1 cellular context compared by ENCODE assay signal in genomic region chr14:24678801-24679247, GRCh38.
TF ChIP-seq lines count a peak whose summit lies in the region.

No MANE protein-coding gene starts in this region.

TF ChIP-seq in HepG2, 621 proteins besides CTCF, POLR2A, EP300 and RAD21 (continued from another document and continues in another):
- TF ChIP-seq, protein P1, sequence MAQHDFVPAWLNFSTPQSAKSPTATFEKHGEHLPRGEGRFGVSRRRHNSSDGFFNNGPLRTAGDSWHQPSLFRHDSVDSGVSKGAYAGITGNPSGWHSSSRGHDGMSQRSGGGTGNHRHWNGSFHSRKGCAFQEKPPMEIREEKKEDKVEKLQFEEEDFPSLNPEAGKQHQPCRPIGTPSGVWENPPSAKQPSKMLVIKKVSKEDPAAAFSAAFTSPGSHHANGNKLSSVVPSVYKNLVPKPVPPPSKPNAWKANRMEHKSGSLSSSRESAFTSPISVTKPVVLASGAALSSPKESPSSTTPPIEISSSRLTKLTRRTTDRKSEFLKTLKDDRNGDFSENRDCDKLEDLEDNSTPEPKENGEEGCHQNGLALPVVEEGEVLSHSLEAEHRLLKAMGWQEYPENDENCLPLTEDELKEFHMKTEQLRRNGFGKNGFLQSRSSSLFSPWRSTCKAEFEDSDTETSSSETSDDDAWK (CRISPR knock-in tag; IDR thresholded peaks at IDR 0.05): no peak
- no peak for TF ChIP-seq CHCHD3 (CRISPR knock-in tag; IDR thresholded peaks at IDR 0.05)
- no peak for TF ChIP-seq NFE2 (CRISPR knock-in tag; IDR thresholded peaks at IDR 0.05)
- TF ChIP-seq PAX8 (CRISPR knock-in tag; IDR thresholded peaks at IDR 0.05; ENCODE audit: borderline replicate concordance): no peak
- no peak for TF ChIP-seq ZZZ3 (CRISPR knock-in tag; IDR thresholded peaks at IDR 0.05; ENCODE audit: borderline replicate concordance)
- no peak for TF ChIP-seq ZNF383 (CRISPR knock-in tag; IDR thresholded peaks at IDR 0.05; ENCODE audit: borderline replicate concordance)
- TF ChIP-seq SIX4 (CRISPR knock-in tag; IDR thresholded peaks at IDR 0.05): no peak
- TF ChIP-seq RFXANK (CRISPR knock-in tag; IDR thresholded peaks at IDR 0.05): 0 out of 2 replicates have a peak, but pooled peaks have one; percentile 34
- TF ChIP-seq ELK4 (CRISPR knock-in tag; IDR thresholded peaks at IDR 0.05; ENCODE audit: borderline replicate concordance): no peak
- no peak for TF ChIP-seq ADNP (CRISPR knock-in tag; IDR thresholded peaks at IDR 0.05)
- no peak for TF ChIP-seq ARNTL (CRISPR knock-in tag; IDR thresholded peaks at IDR 0.05)
- TF ChIP-seq ZIK1 (CRISPR knock-in tag; IDR thresholded peaks at IDR 0.05; ENCODE audit: borderline replicate concordance, low read depth): no peak
- TF ChIP-seq KMT2B (CRISPR knock-in tag; IDR thresholded peaks at IDR 0.05): peak; percentile 62; the same call in 1 of the 2 replicates
- peak; percentile 60; the same call in 1 of the 2 replicates for TF ChIP-seq ZNF44 (CRISPR knock-in tag; IDR thresholded peaks at IDR 0.05)
- peak; percentile 76; the same call in 1 of the 2 replicates for TF ChIP-seq MIER3 (CRISPR knock-in tag; IDR thresholded peaks at IDR 0.05; ENCODE audit: borderline replicate concordance)
- TF ChIP-seq SAP130 (CRISPR knock-in tag; IDR thresholded peaks at IDR 0.05; ENCODE audit: low read depth): peak; percentile 57; the same call in 1 of the 2 replicates
- no peak for TF ChIP-seq MXI1 (IDR thresholded peaks at IDR 0.05; ENCODE audit: borderline replicate concordance, low read depth, low read length)
- no peak for TF ChIP-seq ZNF10 (CRISPR knock-in tag; IDR thresholded peaks at IDR 0.05; ENCODE audit: borderline replicate concordance, low read depth)
- TF ChIP-seq ZNF850 (CRISPR knock-in tag; conservative IDR thresholded peaks at IDR 0.05): no peak
- no peak for TF ChIP-seq ZNF451 (CRISPR knock-in tag; IDR thresholded peaks at IDR 0.05)
- TF ChIP-seq, protein P2, sequence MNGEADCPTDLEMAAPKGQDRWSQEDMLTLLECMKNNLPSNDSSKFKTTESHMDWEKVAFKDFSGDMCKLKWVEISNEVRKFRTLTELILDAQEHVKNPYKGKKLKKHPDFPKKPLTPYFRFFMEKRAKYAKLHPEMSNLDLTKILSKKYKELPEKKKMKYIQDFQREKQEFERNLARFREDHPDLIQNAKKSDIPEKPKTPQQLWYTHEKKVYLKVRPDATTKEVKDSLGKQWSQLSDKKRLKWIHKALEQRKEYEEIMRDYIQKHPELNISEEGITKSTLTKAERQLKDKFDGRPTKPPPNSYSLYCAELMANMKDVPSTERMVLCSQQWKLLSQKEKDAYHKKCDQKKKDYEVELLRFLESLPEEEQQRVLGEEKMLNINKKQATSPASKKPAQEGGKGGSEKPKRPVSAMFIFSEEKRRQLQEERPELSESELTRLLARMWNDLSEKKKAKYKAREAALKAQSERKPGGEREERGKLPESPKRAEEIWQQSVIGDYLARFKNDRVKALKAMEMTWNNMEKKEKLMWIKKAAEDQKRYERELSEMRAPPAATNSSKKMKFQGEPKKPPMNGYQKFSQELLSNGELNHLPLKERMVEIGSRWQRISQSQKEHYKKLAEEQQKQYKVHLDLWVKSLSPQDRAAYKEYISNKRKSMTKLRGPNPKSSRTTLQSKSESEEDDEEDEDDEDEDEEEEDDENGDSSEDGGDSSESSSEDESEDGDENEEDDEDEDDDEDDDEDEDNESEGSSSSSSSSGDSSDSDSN (CRISPR knock-in tag; IDR thresholded peaks at IDR 0.05): 0 out of 2 replicates have a peak, but pooled peaks have one; percentile 10
- TF ChIP-seq ZNF777 (CRISPR knock-in tag; IDR thresholded peaks at IDR 0.05): peak; percentile 27; the same call in 1 of the 2 replicates
- no peak for TF ChIP-seq ATRX (CRISPR knock-in tag; IDR thresholded peaks at IDR 0.05; ENCODE audit: borderline replicate concordance)
- TF ChIP-seq, protein P3, sequence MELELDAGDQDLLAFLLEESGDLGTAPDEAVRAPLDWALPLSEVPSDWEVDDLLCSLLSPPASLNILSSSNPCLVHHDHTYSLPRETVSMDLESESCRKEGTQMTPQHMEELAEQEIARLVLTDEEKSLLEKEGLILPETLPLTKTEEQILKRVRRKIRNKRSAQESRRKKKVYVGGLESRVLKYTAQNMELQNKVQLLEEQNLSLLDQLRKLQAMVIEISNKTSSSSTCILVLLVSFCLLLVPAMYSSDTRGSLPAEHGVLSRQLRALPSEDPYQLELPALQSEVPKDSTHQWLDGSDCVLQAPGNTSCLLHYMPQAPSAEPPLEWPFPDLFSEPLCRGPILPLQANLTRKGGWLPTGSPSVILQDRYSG (CRISPR knock-in tag; IDR thresholded peaks at IDR 0.05): no peak
- TF ChIP-seq CEBPB (IDR thresholded peaks at IDR 0.05; ENCODE audit: borderline replicate concordance, low read depth, low read length): no peak
- no peak for TF ChIP-seq ZNF282 (IDR thresholded peaks at IDR 0.05; ENCODE audit: partially characterized antibody)
- TF ChIP-seq RBFOX2 (IDR thresholded peaks at IDR 0.05; ENCODE audit: low read depth, low read length): no peak
- TF ChIP-seq ZNF142 (CRISPR knock-in tag; IDR thresholded peaks at IDR 0.05): no peak
- peak; percentile 90; the same call in 1 of the 2 replicates for TF ChIP-seq ZNF614 (CRISPR knock-in tag; IDR thresholded peaks at IDR 0.05; ENCODE audit: borderline replicate concordance)
- no peak for TF ChIP-seq NFRKB (IDR thresholded peaks at IDR 0.05)
- no peak for TF ChIP-seq ZFP36L2 (CRISPR knock-in tag; IDR thresholded peaks at IDR 0.05)
- no peak for TF ChIP-seq ZNF558 (CRISPR knock-in tag; IDR thresholded peaks at IDR 0.05; ENCODE audit: borderline replicate concordance)
- TF ChIP-seq ETS1 (CRISPR knock-in tag; IDR thresholded peaks at IDR 0.05): no peak
- TF ChIP-seq, protein P4, sequence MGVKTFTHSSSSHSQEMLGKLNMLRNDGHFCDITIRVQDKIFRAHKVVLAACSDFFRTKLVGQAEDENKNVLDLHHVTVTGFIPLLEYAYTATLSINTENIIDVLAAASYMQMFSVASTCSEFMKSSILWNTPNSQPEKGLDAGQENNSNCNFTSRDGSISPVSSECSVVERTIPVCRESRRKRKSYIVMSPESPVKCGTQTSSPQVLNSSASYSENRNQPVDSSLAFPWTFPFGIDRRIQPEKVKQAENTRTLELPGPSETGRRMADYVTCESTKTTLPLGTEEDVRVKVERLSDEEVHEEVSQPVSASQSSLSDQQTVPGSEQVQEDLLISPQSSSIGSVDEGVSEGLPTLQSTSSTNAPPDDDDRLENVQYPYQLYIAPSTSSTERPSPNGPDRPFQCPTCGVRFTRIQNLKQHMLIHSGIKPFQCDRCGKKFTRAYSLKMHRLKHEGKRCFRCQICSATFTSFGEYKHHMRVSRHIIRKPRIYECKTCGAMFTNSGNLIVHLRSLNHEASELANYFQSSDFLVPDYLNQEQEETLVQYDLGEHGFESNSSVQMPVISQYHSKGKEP (CRISPR knock-in tag; IDR thresholded peaks at IDR 0.05): no peak
- TF ChIP-seq MED8 (CRISPR knock-in tag; IDR thresholded peaks at IDR 0.05; ENCODE audit: insufficient replicate concordance): no peak
- TF ChIP-seq NPAS2 (CRISPR knock-in tag; IDR thresholded peaks at IDR 0.05; ENCODE audit: borderline replicate concordance): no peak
- TF ChIP-seq ZNF557 (CRISPR knock-in tag; IDR thresholded peaks at IDR 0.05): no peak; the same call in 1 of the 2 replicates
- no peak for TF ChIP-seq CAMTA2 (CRISPR knock-in tag; IDR thresholded peaks at IDR 0.05; ENCODE audit: borderline replicate concordance)
- TF ChIP-seq ZMYM4 (CRISPR knock-in tag; IDR thresholded peaks at IDR 0.05): peak; percentile 77
- TF ChIP-seq ZBTB3 (CRISPR knock-in tag; IDR thresholded peaks at IDR 0.05; ENCODE audit: borderline replicate concordance, low read depth): no peak
- TF ChIP-seq, protein P5, sequence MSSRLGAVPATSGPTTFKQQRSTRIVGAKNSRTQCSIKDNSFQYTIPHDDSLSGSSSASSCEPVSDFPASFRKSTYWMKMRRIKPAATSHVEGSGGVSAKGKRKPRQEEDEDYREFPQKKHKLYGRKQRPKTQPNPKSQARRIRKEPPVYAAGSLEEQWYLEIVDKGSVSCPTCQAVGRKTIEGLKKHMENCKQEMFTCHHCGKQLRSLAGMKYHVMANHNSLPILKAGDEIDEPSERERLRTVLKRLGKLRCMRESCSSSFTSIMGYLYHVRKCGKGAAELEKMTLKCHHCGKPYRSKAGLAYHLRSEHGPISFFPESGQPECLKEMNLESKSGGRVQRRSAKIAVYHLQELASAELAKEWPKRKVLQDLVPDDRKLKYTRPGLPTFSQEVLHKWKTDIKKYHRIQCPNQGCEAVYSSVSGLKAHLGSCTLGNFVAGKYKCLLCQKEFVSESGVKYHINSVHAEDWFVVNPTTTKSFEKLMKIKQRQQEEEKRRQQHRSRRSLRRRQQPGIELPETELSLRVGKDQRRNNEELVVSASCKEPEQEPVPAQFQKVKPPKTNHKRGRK (CRISPR knock-in tag; IDR thresholded peaks at IDR 0.05): no peak
- TF ChIP-seq, protein P6, sequence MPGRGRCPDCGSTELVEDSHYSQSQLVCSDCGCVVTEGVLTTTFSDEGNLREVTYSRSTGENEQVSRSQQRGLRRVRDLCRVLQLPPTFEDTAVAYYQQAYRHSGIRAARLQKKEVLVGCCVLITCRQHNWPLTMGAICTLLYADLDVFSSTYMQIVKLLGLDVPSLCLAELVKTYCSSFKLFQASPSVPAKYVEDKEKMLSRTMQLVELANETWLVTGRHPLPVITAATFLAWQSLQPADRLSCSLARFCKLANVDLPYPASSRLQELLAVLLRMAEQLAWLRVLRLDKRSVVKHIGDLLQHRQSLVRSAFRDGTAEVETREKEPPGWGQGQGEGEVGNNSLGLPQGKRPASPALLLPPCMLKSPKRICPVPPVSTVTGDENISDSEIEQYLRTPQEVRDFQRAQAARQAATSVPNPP (CRISPR knock-in tag; IDR thresholded peaks at IDR 0.05): no peak
- TF ChIP-seq PITX1 (CRISPR knock-in tag; IDR thresholded peaks at IDR 0.05): no peak; the same call in 1 of the 2 replicates
- peak; percentile 51; the same call in 1 of the 2 replicates for TF ChIP-seq ARNT2 (CRISPR knock-in tag; IDR thresholded peaks at IDR 0.05; ENCODE audit: low read depth)
- no peak for TF ChIP-seq PHB2 (IDR thresholded peaks at IDR 0.05; ENCODE audit: partially characterized antibody)
- TF ChIP-seq RELA (CRISPR knock-in tag; IDR thresholded peaks at IDR 0.05): no peak
- TF ChIP-seq, protein P7, sequence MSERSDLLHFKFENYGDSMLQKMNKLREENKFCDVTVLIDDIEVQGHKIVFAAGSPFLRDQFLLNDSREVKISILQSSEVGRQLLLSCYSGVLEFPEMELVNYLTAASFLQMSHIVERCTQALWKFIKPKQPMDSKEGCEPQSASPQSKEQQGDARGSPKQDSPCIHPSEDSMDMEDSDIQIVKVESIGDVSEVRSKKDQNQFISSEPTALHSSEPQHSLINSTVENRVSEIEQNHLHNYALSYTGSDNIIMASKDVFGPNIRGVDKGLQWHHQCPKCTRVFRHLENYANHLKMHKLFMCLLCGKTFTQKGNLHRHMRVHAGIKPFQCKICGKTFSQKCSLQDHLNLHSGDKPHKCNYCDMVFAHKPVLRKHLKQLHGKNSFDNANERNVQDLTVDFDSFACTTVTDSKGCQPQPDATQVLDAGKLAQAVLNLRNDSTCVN (CRISPR knock-in tag; IDR thresholded peaks at IDR 0.05; ENCODE audit: borderline replicate concordance): no peak; the same call in 1 of the 2 replicates
- TF ChIP-seq EED (CRISPR knock-in tag; IDR thresholded peaks at IDR 0.05): no peak
- TF ChIP-seq ZKSCAN8 (CRISPR knock-in tag; IDR thresholded peaks at IDR 0.05; ENCODE audit: borderline replicate concordance): 0 out of 2 replicates have a peak, but pooled peaks have one; percentile 37
